In the genomic region with DNA sequence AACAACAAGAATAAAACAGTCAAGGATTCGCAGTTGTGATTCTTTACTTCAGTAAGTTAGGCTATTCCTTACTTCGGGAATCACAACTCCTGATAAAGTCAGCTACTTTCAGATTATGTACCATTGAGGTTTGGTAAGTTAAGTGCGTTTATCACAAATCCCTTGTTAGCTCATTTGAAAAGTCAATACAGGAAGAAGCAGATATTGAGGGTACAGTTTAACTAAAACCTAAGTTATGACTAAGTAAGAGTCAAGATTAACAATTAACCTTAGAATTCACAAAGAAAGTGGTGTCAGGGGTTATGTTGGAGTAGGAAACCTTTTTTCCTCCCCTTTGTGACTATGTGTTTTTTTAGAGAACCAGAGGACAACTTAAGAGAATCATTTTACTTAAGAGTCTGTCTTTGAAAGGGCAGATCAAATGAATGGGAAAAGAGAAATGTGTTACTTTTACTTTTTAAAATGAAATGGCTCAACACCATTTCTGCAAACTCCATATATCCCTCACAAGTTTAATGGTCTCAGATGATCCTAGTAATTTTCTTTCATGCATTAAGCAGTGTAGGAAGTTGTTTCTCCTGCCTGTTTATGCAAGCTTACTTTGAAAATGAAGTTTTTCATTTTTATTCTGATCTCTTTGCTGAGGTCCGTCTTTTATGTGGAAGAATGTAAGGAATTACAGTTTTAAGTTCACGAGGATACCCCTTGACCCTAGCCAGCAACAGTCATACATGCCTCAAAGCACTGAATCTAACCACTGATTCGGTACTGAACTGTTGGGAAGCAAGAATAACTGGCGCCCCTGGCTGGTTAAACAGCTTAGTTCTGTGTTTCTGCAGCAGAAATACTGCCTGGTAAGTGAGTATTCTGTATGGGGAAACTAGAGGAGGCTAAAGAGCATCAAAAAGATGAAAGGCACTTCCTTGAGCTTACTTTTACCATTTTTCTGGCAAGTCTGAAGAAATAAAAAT, we compare ENCODE assay signal across 1 cellular context.
TF ChIP-seq lines count a peak whose summit lies in the region.

No MANE protein-coding gene starts in this region.

TF ChIP-seq in GM23338, 12 proteins besides CTCF, POLR2A, EP300 and RAD21 (continued from another document):
- TF ChIP-seq ZNF462 (CRISPR knock-in tag; IDR thresholded peaks at IDR 0.05) (no peak), ETS1 (IDR thresholded peaks at IDR 0.05) (no peak), JUNB (IDR thresholded peaks at IDR 0.05; ENCODE audit: unreplicated experiment) (no peak), STAT1 (IDR thresholded peaks at IDR 0.05; ENCODE audit: unreplicated experiment) (no peak), ZNF114 (CRISPR knock-in tag; IDR thresholded peaks at IDR 0.05) (no peak), REST (IDR thresholded peaks at IDR 0.05; ENCODE audit: unreplicated experiment) (no peak)
